Comparison of ENCODE assay signal across 23 cellular contexts in genomic region chr9:10843151-10843550, GRCh38.
DNase-seq lines count a peak whose midpoint lies in the region; TF ChIP-seq lines count a peak whose summit lies in the region.
"Had no signal": no experiment of that assay in that cellular context is flagged by ENCODE, and none has a peak within 500 bp of the region (broad histone marks: within the 10 kb centered on the region; RNA-seq: fewer than 3 reads in every experiment).

No MANE protein-coding gene starts in this region.

- BruUV-seq in A673 (replicated peaks; lab: Mats Ljungman, UMichigan) (no TSS peak), MCF 10A (replicated peaks; lab: Mats Ljungman, UMichigan) (no TSS peak)

- CTCF ChIA-PET in A673 (lab: Charles Lee) (no interaction called here), MCF 10A (lab: Yijun Ruan, JAX) (interaction anchor here (0.6 to 1.5 kb wide), 2 partner anchors 16 to 1486 kb away, joined by 3 to 4 read pairs; no protein-coding TSS in a partner anchor)

- no peaks in the 10 kb centered on the region for H3K4me1 Mint-ChIP-seq in activated naive CD8-positive, alpha-beta T cell treated with anti-CD3 and anti-CD28 coated beads for 36 hours
- no peaks in the 10 kb centered on the region for H3K4me1 Mint-ChIP-seq in MCF 10A (ENCODE audit: insufficient read depth, unreplicated experiment)
- H3K4me1 Mint-ChIP-seq: T-cell had no signal

- POLR2A ChIA-PET in A673 (lab: Charles Lee; ENCODE audit: low non-redundant PET) (no interaction called here), MCF 10A (lab: Yijun Ruan, JAX) (interaction anchor here (0.6 to 0.7 kb wide), 2 partner anchors 457 to 1526 kb away, joined by 3 read pairs; no protein-coding TSS in a partner anchor)

- DNase-seq in A673 (ENCODE audit: low spot score) (peak; percentile 63), DMS 273 treated with DMSO at 0.1 percent for 48 hours (lab: John Stamatoyannopoulos, UW) (peak; percentile 10), NCI-H446 treated with DMSO at 0.1 percent for 48 hours (lab: John Stamatoyannopoulos, UW) (peak; percentile 79), WERI-Rb-1 (peak; percentile 60), DMS153 (lab: John Stamatoyannopoulos, UW) (no peak), MCF 10A (ENCODE audit: unreplicated experiment) (no peak)
- DNase-seq in activated naive CD8-positive, alpha-beta T cell treated with anti-CD3 and anti-CD28 coated beads for 36 hours: no peak
- no peak for DNase-seq in effector CD4-positive, alpha-beta T cell
- DNase-seq: AML-193; CD4-positive, alpha-beta T cell; DND-41; HCEC 1CT; IMR-90; KG1; NCI-H1092; NCI-H1436; NCI-H187; NCI-H226; NCI-H526 treated with DMSO at 0.1 percent for 48 hours; PC-9; T-cell had no signal

- intact Hi-C loops in A673 (cut with micrococcal nuclease; ENCODE audit: unreplicated experiment) (loop anchor here (10.0 kb wide), 1 partner anchor 478 kb away; no protein-coding TSS in a partner anchor), MCF 10A (cut with micrococcal nuclease) (no loop called here)

- H3K27me3 ChIP-seq in A673 (replicated peaks; ENCODE audit: insufficient read depth, low read depth, low read length, poor library complexity) (no peaks in the 10 kb centered on the region), WERI-Rb-1 (ENCODE audit: insufficient read depth, low read depth, severe bottlenecking) (no peaks in the 10 kb centered on the region)
- H3K27me3 ChIP-seq: BLaER1 treated with 17β-estradiol and CSF1 and Interleukin-3, amounts not matched to agents 10 nM and 100 nM; SJSA1 had no signal

- TF ChIP-seq CTCF in A673 (conservative IDR thresholded peaks at IDR 0.05; ENCODE audit: low read depth, low read length) (no peak), WERI-Rb-1 (IDR thresholded peaks at IDR 0.05; ENCODE audit: low read depth, low read length) (no peak), MCF 10A (IDR thresholded peaks at IDR 0.05; ENCODE audit: unreplicated experiment) (no peak)

- H3K9me3 ChIP-seq in A673 (ENCODE audit: low read depth, low read length, poor library complexity, severe bottlenecking): peaks cover 3% of the 10 kb centered on the region
- no peaks in the 10 kb centered on the region for H3K9me3 ChIP-seq in WERI-Rb-1 (ENCODE audit: severe bottlenecking)
- H3K9me3 ChIP-seq: BLaER1 treated with 17β-estradiol and CSF1 and Interleukin-3, amounts not matched to agents 10 nM and 100 nM; SJSA1 had no signal

- H3K4me3 ChIP-seq in A673 (ENCODE audit: low read depth, low read length, poor library complexity, severe bottlenecking) (no peak overlapping the region), WERI-Rb-1 (ENCODE audit: low read depth, low read length) (no peak overlapping the region)
- H3K4me3 ChIP-seq: BLaER1 treated with 17β-estradiol and CSF1 and Interleukin-3, amounts not matched to agents 10 nM and 100 nM; PC-9; SJSA1 had no signal

- H3K27ac ChIP-seq in A673 (ENCODE audit: low read depth, low read length, poor library complexity, severe bottlenecking) (no peak overlapping the region), WERI-Rb-1 (peak overlapping the region; percentile 21; the same call in 1 of the 2 replicates)
- H3K27ac ChIP-seq: BLaER1 treated with 17β-estradiol and CSF1 and Interleukin-3, amounts not matched to agents 10 nM and 100 nM; PC-9; SJSA1 had no signal

- no peak overlapping the region for H3K27ac Mint-ChIP-seq in activated naive CD8-positive, alpha-beta T cell treated with anti-CD3 and anti-CD28 coated beads for 36 hours
- no peak overlapping the region for H3K27ac Mint-ChIP-seq in MCF 10A (ENCODE audit: low read depth, unreplicated experiment)
- H3K27ac Mint-ChIP-seq: CD4-positive, alpha-beta T cell; T-cell had no signal

- H3K9me3 Mint-ChIP-seq in activated naive CD8-positive, alpha-beta T cell treated with anti-CD3 and anti-CD28 coated beads for 36 hours: peaks cover 7% of the 10 kb centered on the region
- H3K9me3 Mint-ChIP-seq in MCF 10A (ENCODE audit: unreplicated experiment): no peaks in the 10 kb centered on the region

- no peaks in the 10 kb centered on the region for H3K36me3 ChIP-seq in A673 (ENCODE audit: insufficient read depth, low read length, poor library complexity, severe bottlenecking)
- H3K36me3 ChIP-seq in WERI-Rb-1: no peaks in the 10 kb centered on the region
- H3K36me3 ChIP-seq: BLaER1 treated with 17β-estradiol and CSF1 and Interleukin-3, amounts not matched to agents 10 nM and 100 nM; SJSA1 had no signal

- no peaks in the 10 kb centered on the region for H3K36me3 Mint-ChIP-seq in activated naive CD8-positive, alpha-beta T cell treated with anti-CD3 and anti-CD28 coated beads for 36 hours
- no peaks in the 10 kb centered on the region for H3K36me3 Mint-ChIP-seq in MCF 10A (ENCODE audit: insufficient read depth, unreplicated experiment)
- H3K36me3 Mint-ChIP-seq: T-cell had no signal

- no peaks in the 10 kb centered on the region for H3K4me1 ChIP-seq in A673 (ENCODE audit: insufficient read depth, low read length, poor library complexity, severe bottlenecking)
- H3K4me1 ChIP-seq: BLaER1 treated with 17β-estradiol and CSF1 and Interleukin-3, amounts not matched to agents 10 nM and 100 nM; SJSA1 had no signal

- no peak overlapping the region for H3K4me3 Mint-ChIP-seq in activated naive CD8-positive, alpha-beta T cell treated with anti-CD3 and anti-CD28 coated beads for 36 hours
- no peak overlapping the region for H3K4me3 Mint-ChIP-seq in MCF 10A (ENCODE audit: unreplicated experiment)
- H3K4me3 Mint-ChIP-seq: CD4-positive, alpha-beta T cell; T-cell had no signal

- H3K27me3 Mint-ChIP-seq in activated naive CD8-positive, alpha-beta T cell treated with anti-CD3 and anti-CD28 coated beads for 36 hours: no peaks in the 10 kb centered on the region
- H3K27me3 Mint-ChIP-seq in MCF 10A (ENCODE audit: insufficient read depth, unreplicated experiment): no peaks in the 10 kb centered on the region
- H3K27me3 Mint-ChIP-seq: CD4-positive, alpha-beta T cell; T-cell had no signal

Comparison
In these comparisons a context has a peak if more than half of its experiments do, and no peak if none do; other contexts are left out.
1. DNase-seq: peak in A673 (single experiment), DMS 273 treated with DMSO at 0.1 percent for 48 hours (single experiment), NCI-H446 treated with DMSO at 0.1 percent for 48 hours (single experiment) and WERI-Rb-1 (single experiment); none in activated naive CD8-positive, alpha-beta T cell treated with anti-CD3 and anti-CD28 coated beads for 36 hours (single experiment), DMS153 (single experiment), MCF 10A (single experiment) and effector CD4-positive, alpha-beta T cell (single experiment).